ENCODE assay signal across 20 cellular contexts in genomic region chr15:40959331-40960141, GRCh38. TPM values are rescaled to one million over a fixed set of nuclear protein-coding genes. Genes with fewer than 3 reads are reported as not detected.
DNase-seq lines count a peak whose midpoint lies in the region; ATAC-seq lines count a peak whose summit lies in the region.
"Had no signal": no experiment of that assay in that cellular context is flagged by ENCODE, and none has a peak within 500 bp of the region (broad histone marks: within the 10 kb centered on the region; RNA-seq: fewer than 3 reads in every experiment).

No MANE protein-coding gene starts in this region.

- H3K9me3 Mint-ChIP-seq in activated naive CD4-positive, alpha-beta T cell treated with anti-CD3 and anti-CD28 coated beads, Interleukin-2, amount 50 U/mL, for 72 hours, result no peaks in the 10 kb centered on the region
- H3K9me3 Mint-ChIP-seq in activated naive CD8-positive, alpha-beta T cell treated with anti-CD3 and anti-CD28 coated beads, Interleukin-2, amount 50 U/mL, for 24 hours, result no peaks in the 10 kb centered on the region
- H3K9me3 Mint-ChIP-seq in naive B cell, result peaks cover 0 to 1% (median 0%) of the 10 kb centered on the region in 7 donors
- H3K9me3 Mint-ChIP-seq: CD4-positive, alpha-beta memory T cell had no signal

- H3K4me1 Mint-ChIP-seq in activated naive CD8-positive, alpha-beta T cell treated with anti-CD3 and anti-CD28 coated beads, Interleukin-2, amount 50 U/mL, for 24 hours, result peaks cover 21% of the 10 kb centered on the region
- H3K4me1 Mint-ChIP-seq in naive B cell, result peaks cover 9 to 17% (median 11%) of the 10 kb centered on the region in 3 donors
- H3K4me1 Mint-ChIP-seq: CD4-positive, alpha-beta memory T cell had no signal

- no peaks in the 10 kb centered on the region for H3K27me3 Mint-ChIP-seq in activated naive CD8-positive, alpha-beta T cell treated with anti-CD3 and anti-CD28 coated beads, Interleukin-2, amount 50 U/mL, for 24 hours
- H3K27me3 Mint-ChIP-seq in naive B cell, result peaks cover 0 to 14% (median 10%) of the 10 kb centered on the region in 3 donors

- no peak for DNase-seq in activated naive CD4-positive, alpha-beta T cell treated with anti-CD3 and anti-CD28 coated beads, Interleukin-2, amount 50 U/mL, for 72 hours (ENCODE audit: low spot score in 2 of 2)
- DNase-seq in activated naive CD4-positive, alpha-beta T cell (lab: John Stamatoyannopoulos, UW), result no peak
- DNase-seq in activated naive CD8-positive, alpha-beta T cell treated with anti-CD3 and anti-CD28 coated beads, Interleukin-2, amount 50 U/mL, for 24 hours, result no peak
- DNase-seq in naive B cell (no peak), NOMO-1 (lab: John Stamatoyannopoulos, UW; ENCODE audit: unreplicated experiment in 2 of 2) (no peak)
- DNase-seq: activated T-cell treated with anti-CD3 and anti-CD28 coated beads, Interleukin-2, amount 50 U/mL, for 48 hours; CD4-positive, alpha-beta memory T cell; central memory CD4-positive, alpha-beta T cell; effector CD8-positive, alpha-beta T cell; GM23248; left cardiac atrium; NCI-H2029; NCI-H526; stimulated activated CD4-positive, alpha-beta T cell treated with anti-CD3 and anti-CD28 coated beads, Interleukin-12 subunit alpha, Interleukin-12 subunit beta, amount 100 ng/mL, for 4 hours; stimulated activated naive CD4-positive, alpha-beta T cell treated with Interleukin-2 at 50 U/mL for 16 hours had no signal

- H3K36me3 Mint-ChIP-seq in activated naive CD4-positive, alpha-beta T cell treated with anti-CD3 and anti-CD28 coated beads, Interleukin-2, amount 50 U/mL, for 72 hours, result peaks cover 0 to 9% of the 10 kb centered on the region in 2 donors
- H3K36me3 Mint-ChIP-seq in activated naive CD8-positive, alpha-beta T cell treated with anti-CD3 and anti-CD28 coated beads, Interleukin-2, amount 50 U/mL, for 24 hours (ENCODE audit: low read depth), result peaks cover 16% of the 10 kb centered on the region
- H3K36me3 Mint-ChIP-seq in naive B cell, result no peaks in the 10 kb centered on the region
- H3K36me3 Mint-ChIP-seq: CD4-positive, alpha-beta memory T cell had no signal

- ATAC-seq in activated naive CD4-positive, alpha-beta T cell treated with anti-CD3 and anti-CD28 coated beads, Interleukin-2, amount 50 U/mL, for 72 hours, result no peak
- no peak for ATAC-seq in activated naive CD8-positive, alpha-beta T cell treated with anti-CD3 and anti-CD28 coated beads, Interleukin-2, amount 50 U/mL, for 24 hours
- ATAC-seq in naive B cell (ENCODE audit: low read depth in 2 of 2) (peak; percentile 82 to 90), GM21447 (IDR thresholded peaks at IDR 0.05; ENCODE audit: unreplicated experiment) (no peak), GM19397 (IDR thresholded peaks at IDR 0.05; ENCODE audit: unreplicated experiment) (no peak), HG03520 (IDR thresholded peaks at IDR 0.05; ENCODE audit: unreplicated experiment) (no peak)

- peak overlapping the region; percentile 47 to 89 for H3K27ac Mint-ChIP-seq in activated naive CD4-positive, alpha-beta T cell treated with anti-CD3 and anti-CD28 coated beads, Interleukin-2, amount 50 U/mL, for 72 hours
- peak overlapping the region; percentile 2 for H3K27ac Mint-ChIP-seq in activated naive CD8-positive, alpha-beta T cell treated with anti-CD3 and anti-CD28 coated beads, Interleukin-2, amount 50 U/mL, for 24 hours
- peak overlapping the region in 2 of 6 donors; percentile 50 to 93 for H3K27ac Mint-ChIP-seq in naive B cell

- H3K4me3 Mint-ChIP-seq in activated naive CD8-positive, alpha-beta T cell treated with anti-CD3 and anti-CD28 coated beads, Interleukin-2, amount 50 U/mL, for 24 hours, result no peak overlapping the region
- H3K4me3 Mint-ChIP-seq in naive B cell, result peak overlapping the region in 2 of 8 donors; percentile 23 to 70
- H3K4me3 Mint-ChIP-seq: CD4-positive, alpha-beta memory T cell had no signal

RNA-seq across cellular contexts. Expression of gene CHAC1, which starts 6.3 kb away (rescaled TPM):
- total RNA-seq in activated naive CD4-positive, alpha-beta T cell treated with anti-CD3 and anti-CD28 coated beads, Interleukin-2, amount 50 U/mL, for 72 hours, result 10 to 100 TPM; 12.9 to 16.3 TPM
- polyA plus RNA-seq in naive B cell (ENCODE audit: low read depth in 6 of 6), result under 1 TPM in 2 of 6 donors, not detected in 4; 0.22 to 0.73 TPM

RNA-seq across cellular contexts. Expression of gene DLL4, which starts 30.4 kb away (rescaled TPM):
- total RNA-seq in activated naive CD4-positive, alpha-beta T cell treated with anti-CD3 and anti-CD28 coated beads, Interleukin-2, amount 50 U/mL, for 72 hours, result under 1 TPM in 1 of 2 donors, not detected in 1; 0.16 TPM
- not detected for polyA plus RNA-seq in naive B cell (ENCODE audit: low read depth in 6 of 6)
- total RNA-seq: CD4-positive, alpha-beta memory T cell; GM23248; MCF 10A had no signal
- polyA plus RNA-seq: CD4-positive, alpha-beta memory T cell; GM23248; hepatocyte had no signal

Comparison
In these comparisons a context has a peak if more than half of its experiments do, and no peak if none do; other contexts are left out.
1. ATAC-seq: peak in naive B cell (2 of 2); none in activated naive CD4-positive, alpha-beta T cell treated with anti-CD3 and anti-CD28 coated beads, Interleukin-2, amount 50 U/mL, for 72 hours (0 of 2), activated naive CD8-positive, alpha-beta T cell treated with anti-CD3 and anti-CD28 coated beads, Interleukin-2, amount 50 U/mL, for 24 hours (single experiment), GM21447 (single experiment), GM19397 (single experiment) and HG03520 (single experiment).